8 cellular contexts compared by ENCODE assay signal in the genomic region with DNA sequence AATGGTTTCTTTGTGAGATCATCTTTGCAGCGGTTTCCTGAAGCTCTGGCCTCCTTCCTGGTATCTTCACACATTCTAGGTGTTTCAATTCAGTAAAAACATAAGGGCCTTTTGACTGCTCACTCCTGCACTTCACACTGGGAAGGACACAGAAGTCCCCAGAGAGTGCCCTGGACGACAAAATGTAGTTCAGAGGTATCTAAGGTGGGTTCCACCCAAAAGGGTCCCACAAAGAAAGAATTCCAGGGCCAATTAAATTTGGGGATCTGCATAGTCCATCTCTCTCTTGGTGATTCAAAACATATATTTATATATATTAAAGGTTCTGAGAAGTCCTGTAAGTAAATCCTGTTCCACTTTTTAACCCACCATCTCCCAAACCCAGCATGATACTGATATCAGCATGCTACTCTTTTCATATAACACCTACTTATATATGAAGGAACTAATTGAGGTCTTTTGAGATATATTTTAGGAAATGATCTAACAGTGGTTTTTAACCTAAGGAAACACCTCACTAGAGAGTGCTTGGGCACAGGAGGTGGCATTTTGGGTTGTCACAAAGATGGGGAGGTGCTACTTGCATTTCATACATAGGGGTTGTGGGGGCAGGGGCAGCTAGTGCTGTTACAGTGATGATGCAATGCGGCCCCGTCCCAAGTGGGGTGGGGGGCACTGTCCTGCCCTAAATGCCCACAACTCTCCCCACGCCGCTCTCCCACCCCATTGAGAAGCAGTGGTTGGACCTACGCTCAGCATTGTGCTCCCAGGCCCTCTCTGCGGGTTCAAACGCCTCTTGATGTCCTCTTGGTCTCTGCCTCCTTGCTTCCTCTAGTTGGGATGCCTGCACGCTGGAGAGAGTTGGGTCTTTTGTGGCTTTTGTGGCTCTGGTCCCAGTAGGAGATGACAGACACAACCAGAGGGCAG.
A peak's percentile ranks its signal among the peaks of the same experiment; 100 is the strongest.
DNase-seq lines count a peak whose midpoint lies in the region; ATAC-seq and TF ChIP-seq lines count a peak whose summit lies in the region.

No MANE protein-coding gene starts in this region.

- H3K4me3 ChIP-seq in colonic mucosa (peak overlapping the region; percentile 39), osteoblast (ENCODE audit: insufficient read depth, low read length) (peak overlapping the region; percentile 74)

- H3K9ac ChIP-seq in colonic mucosa (ENCODE audit: low read depth in 2 of 2, low read length in 2 of 2), result peak overlapping the region; percentile 69 to 97

- H3K4me2 ChIP-seq in osteoblast (ENCODE audit: insufficient read depth, low read length), result peak overlapping the region; percentile 92

- intact Hi-C loops in colonic mucosa (cut with DNase I), result loop anchor here (2.0 kb wide), 1 partner anchor 109 kb away; a partner anchor contains a TSS

- no peak for TF ChIP-seq CTCF in colonic mucosa (IDR thresholded peaks at IDR 0.05)
- no peak for TF ChIP-seq CTCF in osteoblast (IDR thresholded peaks at IDR 0.05; ENCODE audit: extremely low read depth, low read depth, low read length)

- no peaks in the 10 kb centered on the region for H3K27me3 ChIP-seq in colonic mucosa
- H3K27me3 ChIP-seq in osteoblast (ENCODE audit: insufficient read depth, low read length), result no peaks in the 10 kb centered on the region

- ATAC-seq in HG03103 (IDR thresholded peaks at IDR 0.05; ENCODE audit: low read depth, unreplicated experiment), result peak; percentile 31

- H3K36me3 ChIP-seq in colonic mucosa (no peaks in the 10 kb centered on the region), osteoblast (ENCODE audit: insufficient read depth, low read length) (no peaks in the 10 kb centered on the region)

- H3K79me2 ChIP-seq in osteoblast (ENCODE audit: insufficient read depth, low read length), result no peaks in the 10 kb centered on the region

- peaks cover 32% of the 10 kb centered on the region for H3K4me1 ChIP-seq in colonic mucosa
- H3K4me1 ChIP-seq in osteoblast (ENCODE audit: insufficient read depth, low read length), result peaks cover 48% of the 10 kb centered on the region

- H3K27ac ChIP-seq in colonic mucosa (peak overlapping the region; percentile 93), osteoblast (ENCODE audit: low read depth, low read length) (peak overlapping the region; percentile 99)

- DNase-seq in Daoy (ENCODE audit: low read depth), result peak; percentile 35
- DNase-seq in activated CD4-positive, CD25-positive, alpha-beta regulatory T cell treated with anti-CD3 and anti-CD28 coated beads, Interleukin-2, amount 50 U/mL, for 16 hours (ENCODE audit: low read depth, low spot score), result peak; percentile 45
- peak; percentile 48 for DNase-seq in colonic mucosa
- peak; percentile 93 for DNase-seq in osteoblast (ENCODE audit: insufficient read length, low spot score, missing footprints)
- no peak for DNase-seq in COR-L47 (lab: John Stamatoyannopoulos, UW)
- no peak for DNase-seq in superior temporal gyrus (ENCODE audit: extremely low spot score)
- no peak for DNase-seq in DMS 273 (lab: John Stamatoyannopoulos, UW; ENCODE audit: unreplicated experiment)

- H4K20me1 ChIP-seq in osteoblast (ENCODE audit: insufficient read depth, low read length), result no peaks in the 10 kb centered on the region

- H2AFZ ChIP-seq in osteoblast (ENCODE audit: low read length), result peak overlapping the region; percentile 76

- no peaks in the 10 kb centered on the region for H3K9me3 ChIP-seq in colonic mucosa
- H3K9me3 ChIP-seq in osteoblast (ENCODE audit: low read depth, low read length), result no peaks in the 10 kb centered on the region

Comparison
In these comparisons a context has a peak if more than half of its experiments do, and no peak if none do; other contexts are left out.
1. DNase-seq: peak in Daoy (single experiment), activated CD4-positive, CD25-positive, alpha-beta regulatory T cell treated with anti-CD3 and anti-CD28 coated beads, Interleukin-2, amount 50 U/mL, for 16 hours (single experiment), colonic mucosa (single experiment) and osteoblast (single experiment); none in COR-L47 (single experiment), superior temporal gyrus (single experiment) and DMS 273 (single experiment).